ENCODE assay signal across 2 cellular contexts in the genomic region with DNA sequence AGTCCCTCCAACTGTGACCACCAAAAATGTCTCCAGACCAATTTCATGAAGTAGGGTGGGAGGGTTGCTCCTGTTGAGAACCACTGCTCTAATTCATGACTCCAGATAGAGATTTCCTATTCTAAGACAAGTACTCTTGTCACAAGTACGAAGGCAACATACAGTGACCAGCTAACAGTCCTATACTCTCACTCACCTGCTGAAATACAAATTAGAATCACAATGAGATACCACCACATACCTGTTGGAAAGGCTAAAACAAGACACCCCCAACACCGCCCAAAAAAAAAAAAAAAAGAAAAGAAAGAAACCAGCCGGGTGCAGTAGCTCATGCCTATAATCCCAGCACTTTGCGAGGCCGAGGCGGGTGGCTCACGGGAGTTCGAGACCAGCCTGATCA.
TF ChIP-seq lines count a peak whose summit lies in the region.

No MANE protein-coding gene starts in this region.

TF ChIP-seq in GM23338, 12 proteins besides CTCF, POLR2A, EP300 and RAD21 (continued from another document):
- TF ChIP-seq, protein P1, sequence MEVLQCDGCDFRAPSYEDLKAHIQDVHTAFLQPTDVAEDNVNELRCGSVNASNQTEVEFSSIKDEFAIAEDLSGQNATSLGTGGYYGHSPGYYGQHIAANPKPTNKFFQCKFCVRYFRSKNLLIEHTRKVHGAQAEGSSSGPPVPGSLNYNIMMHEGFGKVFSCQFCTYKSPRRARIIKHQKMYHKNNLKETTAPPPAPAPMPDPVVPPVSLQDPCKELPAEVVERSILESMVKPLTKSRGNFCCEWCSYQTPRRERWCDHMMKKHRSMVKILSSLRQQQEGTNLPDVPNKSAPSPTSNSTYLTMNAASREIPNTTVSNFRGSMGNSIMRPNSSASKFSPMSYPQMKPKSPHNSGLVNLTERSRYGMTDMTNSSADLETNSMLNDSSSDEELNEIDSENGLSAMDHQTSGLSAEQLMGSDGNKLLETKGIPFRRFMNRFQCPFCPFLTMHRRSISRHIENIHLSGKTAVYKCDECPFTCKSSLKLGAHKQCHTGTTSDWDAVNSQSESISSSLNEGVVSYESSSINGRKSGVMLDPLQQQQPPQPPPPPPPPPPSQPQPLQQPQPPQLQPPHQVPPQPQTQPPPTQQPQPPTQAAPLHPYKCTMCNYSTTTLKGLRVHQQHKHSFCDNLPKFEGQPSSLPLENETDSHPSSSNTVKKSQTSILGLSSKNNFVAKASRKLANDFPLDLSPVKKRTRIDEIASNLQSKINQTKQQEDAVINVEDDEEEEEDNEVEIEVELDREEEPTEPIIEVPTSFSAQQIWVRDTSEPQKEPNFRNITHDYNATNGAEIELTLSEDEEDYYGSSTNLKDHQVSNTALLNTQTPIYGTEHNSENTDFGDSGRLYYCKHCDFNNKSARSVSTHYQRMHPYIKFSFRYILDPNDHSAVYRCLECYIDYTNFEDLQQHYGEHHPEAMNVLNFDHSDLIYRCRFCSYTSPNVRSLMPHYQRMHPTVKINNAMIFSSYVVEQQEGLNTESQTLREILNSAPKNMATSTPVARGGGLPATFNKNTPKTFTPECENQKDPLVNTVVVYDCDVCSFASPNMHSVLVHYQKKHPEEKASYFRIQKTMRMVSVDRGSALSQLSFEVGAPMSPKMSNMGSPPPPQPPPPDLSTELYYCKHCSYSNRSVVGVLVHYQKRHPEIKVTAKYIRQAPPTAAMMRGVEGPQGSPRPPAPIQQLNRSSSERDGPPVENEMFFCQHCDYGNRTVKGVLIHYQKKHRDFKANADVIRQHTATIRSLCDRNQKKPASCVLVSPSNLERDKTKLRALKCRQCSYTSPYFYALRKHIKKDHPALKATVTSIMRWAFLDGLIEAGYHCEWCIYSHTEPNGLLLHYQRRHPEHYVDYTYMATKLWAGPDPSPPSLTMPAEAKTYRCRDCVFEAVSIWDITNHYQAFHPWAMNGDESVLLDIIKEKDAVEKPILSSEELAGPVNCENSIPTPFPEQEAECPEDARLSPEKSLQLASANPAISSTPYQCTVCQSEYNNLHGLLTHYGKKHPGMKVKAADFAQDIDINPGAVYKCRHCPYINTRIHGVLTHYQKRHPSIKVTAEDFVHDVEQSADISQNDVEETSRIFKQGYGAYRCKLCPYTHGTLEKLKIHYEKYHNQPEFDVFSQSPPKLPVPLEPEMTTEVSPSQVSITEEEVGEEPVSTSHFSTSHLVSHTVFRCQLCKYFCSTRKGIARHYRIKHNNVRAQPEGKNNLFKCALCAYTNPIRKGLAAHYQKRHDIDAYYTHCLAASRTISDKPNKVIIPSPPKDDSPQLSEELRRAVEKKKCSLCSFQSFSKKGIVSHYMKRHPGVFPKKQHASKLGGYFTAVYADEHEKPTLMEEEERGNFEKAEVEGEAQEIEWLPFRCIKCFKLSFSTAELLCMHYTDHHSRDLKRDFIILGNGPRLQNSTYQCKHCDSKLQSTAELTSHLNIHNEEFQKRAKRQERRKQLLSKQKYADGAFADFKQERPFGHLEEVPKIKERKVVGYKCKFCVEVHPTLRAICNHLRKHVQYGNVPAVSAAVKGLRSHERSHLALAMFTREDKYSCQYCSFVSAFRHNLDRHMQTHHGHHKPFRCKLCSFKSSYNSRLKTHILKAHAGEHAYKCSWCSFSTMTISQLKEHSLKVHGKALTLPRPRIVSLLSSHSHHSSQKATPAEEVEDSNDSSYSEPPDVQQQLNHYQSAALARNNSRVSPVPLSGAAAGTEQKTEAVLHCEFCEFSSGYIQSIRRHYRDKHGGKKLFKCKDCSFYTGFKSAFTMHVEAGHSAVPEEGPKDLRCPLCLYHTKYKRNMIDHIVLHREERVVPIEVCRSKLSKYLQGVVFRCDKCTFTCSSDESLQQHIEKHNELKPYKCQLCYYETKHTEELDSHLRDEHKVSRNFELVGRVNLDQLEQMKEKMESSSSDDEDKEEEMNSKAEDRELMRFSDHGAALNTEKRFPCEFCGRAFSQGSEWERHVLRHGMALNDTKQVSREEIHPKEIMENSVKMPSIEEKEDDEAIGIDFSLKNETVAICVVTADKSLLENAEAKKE (CRISPR knock-in tag; IDR thresholded peaks at IDR 0.05) = no peak
- TF ChIP-seq POLR2AphosphoS5 (IDR thresholded peaks at IDR 0.05; ENCODE audit: low read depth) (no peak), ZNF331 (CRISPR knock-in tag; IDR thresholded peaks at IDR 0.05; ENCODE audit: low read depth) (no peak), STAT1 (IDR thresholded peaks at IDR 0.05; ENCODE audit: unreplicated experiment) (no peak), EZH2 (IDR thresholded peaks at IDR 0.05; ENCODE audit: low read depth, unreplicated experiment) (no peak)
TF ChIP-seq in GM23338: peak in this region for 0.

TF ChIP-seq in SK-N-SH, 30 proteins besides CTCF, POLR2A, EP300 and RAD21 (continued from another document):
- TF ChIP-seq, protein P2, sequence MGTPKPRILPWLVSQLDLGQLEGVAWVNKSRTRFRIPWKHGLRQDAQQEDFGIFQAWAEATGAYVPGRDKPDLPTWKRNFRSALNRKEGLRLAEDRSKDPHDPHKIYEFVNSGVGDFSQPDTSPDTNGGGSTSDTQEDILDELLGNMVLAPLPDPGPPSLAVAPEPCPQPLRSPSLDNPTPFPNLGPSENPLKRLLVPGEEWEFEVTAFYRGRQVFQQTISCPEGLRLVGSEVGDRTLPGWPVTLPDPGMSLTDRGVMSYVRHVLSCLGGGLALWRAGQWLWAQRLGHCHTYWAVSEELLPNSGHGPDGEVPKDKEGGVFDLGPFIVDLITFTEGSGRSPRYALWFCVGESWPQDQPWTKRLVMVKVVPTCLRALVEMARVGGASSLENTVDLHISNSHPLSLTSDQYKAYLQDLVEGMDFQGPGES (IDR thresholded peaks at IDR 0.05; ENCODE audit: low read depth, low read length) = no peak
- TF ChIP-seq RFX5 (IDR thresholded peaks at IDR 0.05; ENCODE audit: low read length) (no peak), EZH2phosphoT487 (IDR thresholded peaks at IDR 0.05; ENCODE audit: borderline replicate concordance, low read depth) (no peak)
